In genomic region chr3:113906568-113907140, GRCh38 we compare ENCODE assay signal across 16 cellular contexts.
"Had no signal": no experiment of that assay in that cellular context is flagged by ENCODE, and none has a peak within 500 bp of the region (broad histone marks: within the 10 kb centered on the region; RNA-seq: fewer than 3 reads in every experiment).

No MANE protein-coding gene starts in this region.

- H3K4me1 Mint-ChIP-seq: immature natural killer cell, neural progenitor cell had no signal

- H3K27ac Mint-ChIP-seq: immature natural killer cell; natural killer cell treated with Interleukin-12 subunit alpha and Interleukin-12 subunit beta and Interleukin-15 and Interleukin-18, amount 100 ng/mL, for 72 hours; neural progenitor cell had no signal

- H3K9me3 ChIP-seq: esophagus squamous epithelium, ovary, right atrium auricular region, stomach, thoracic aorta had no signal

- H3K36me3 Mint-ChIP-seq: immature natural killer cell; natural killer cell treated with Interleukin-12 subunit alpha and Interleukin-12 subunit beta and Interleukin-15 and Interleukin-18, amount 100 ng/mL, for 72 hours; neural progenitor cell had no signal

- H3K4me1 ChIP-seq: esophagus squamous epithelium, neural progenitor cell, right atrium auricular region, stomach had no signal

- H3K4me3 Mint-ChIP-seq: immature natural killer cell; natural killer cell treated with Interleukin-12 subunit alpha and Interleukin-12 subunit beta and Interleukin-15 and Interleukin-18, amount 100 ng/mL, for 72 hours; neural progenitor cell had no signal

- H3K9me3 Mint-ChIP-seq: immature natural killer cell; natural killer cell treated with Interleukin-12 subunit alpha and Interleukin-12 subunit beta and Interleukin-15 and Interleukin-18, amount 100 ng/mL, for 72 hours had no signal

- DNase-seq: effector memory CD4-positive, alpha-beta T cell; esophagus squamous epithelium; immature natural killer cell; mammary epithelial cell; nucleus accumbens; ovary; small intestine; stimulated activated CD4-positive, alpha-beta T cell treated with anti-CD3 and anti-CD28 coated beads, Interleukin-12 subunit alpha, Interleukin-12 subunit beta, amount 100 ng/mL, for 4 hours; stimulated activated naive CD4-positive, alpha-beta T cell; stomach; substantia nigra had no signal

- H3K27me3 ChIP-seq: esophagus squamous epithelium, neural progenitor cell, ovary, right atrium auricular region, stomach had no signal

- H3K27ac ChIP-seq: esophagus squamous epithelium, neural progenitor cell, ovary, right atrium auricular region, stomach, thoracic aorta had no signal

- ATAC-seq: left lobe of liver; natural killer cell treated with Interleukin-12 subunit alpha and Interleukin-12 subunit beta and Interleukin-15 and Interleukin-18, amount 100 ng/mL, for 72 hours had no signal
